ENCODE assay signal across 1 cellular context in the genomic region with DNA sequence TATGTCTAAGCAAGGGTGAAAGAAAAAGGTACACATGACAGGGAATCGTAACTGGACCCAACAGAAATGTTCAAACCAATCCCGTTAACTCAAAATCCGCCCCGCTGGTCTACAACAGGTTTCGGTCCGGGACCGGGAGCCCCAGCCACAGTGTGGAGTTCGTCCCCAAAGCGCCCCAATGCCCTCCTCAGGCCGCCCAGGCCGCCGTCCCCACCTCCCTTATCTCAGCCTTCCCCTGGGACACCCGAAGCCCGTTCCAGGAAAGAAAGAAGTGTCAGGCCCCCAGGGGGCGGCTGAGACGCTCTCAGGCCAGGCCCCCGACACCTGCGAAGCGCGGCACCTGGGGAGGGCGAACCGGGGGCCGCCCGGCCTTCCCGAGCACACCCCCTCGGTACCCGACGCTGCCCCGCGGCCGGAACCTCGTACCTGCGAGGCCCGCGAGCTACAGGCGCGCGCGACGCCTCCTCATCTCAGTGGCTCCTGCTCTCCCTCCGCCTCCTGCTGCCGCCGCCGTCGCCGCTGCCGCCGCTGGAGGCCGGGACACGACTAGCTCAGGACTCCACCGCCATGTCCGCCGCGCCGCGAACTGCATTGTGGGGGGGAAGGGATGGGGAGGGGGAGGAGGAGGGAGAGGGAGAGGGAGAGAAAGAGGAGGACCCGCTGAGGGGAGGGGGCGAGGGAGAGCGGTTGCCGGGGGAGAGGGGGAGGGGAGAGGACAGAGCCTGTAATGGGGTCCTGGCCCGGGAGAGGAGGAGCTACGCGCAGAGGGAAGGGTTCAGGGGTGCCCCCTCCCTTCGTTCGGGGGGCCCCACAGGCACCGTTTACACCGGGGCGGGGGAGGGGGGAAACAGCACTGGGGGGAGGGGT.
TF ChIP-seq lines count a peak whose summit lies in the region.

TSS of gene TUT4 (minus strand) at position 588 of the 867 bp plus-strand sequence. CDS start 26,812 bp downstream, outside the sequence.

TF ChIP-seq in HEK293, 187 proteins besides CTCF, POLR2A, EP300 and RAD21 (continued from another document and continues in another):
- TF ChIP-seq, protein P1, sequence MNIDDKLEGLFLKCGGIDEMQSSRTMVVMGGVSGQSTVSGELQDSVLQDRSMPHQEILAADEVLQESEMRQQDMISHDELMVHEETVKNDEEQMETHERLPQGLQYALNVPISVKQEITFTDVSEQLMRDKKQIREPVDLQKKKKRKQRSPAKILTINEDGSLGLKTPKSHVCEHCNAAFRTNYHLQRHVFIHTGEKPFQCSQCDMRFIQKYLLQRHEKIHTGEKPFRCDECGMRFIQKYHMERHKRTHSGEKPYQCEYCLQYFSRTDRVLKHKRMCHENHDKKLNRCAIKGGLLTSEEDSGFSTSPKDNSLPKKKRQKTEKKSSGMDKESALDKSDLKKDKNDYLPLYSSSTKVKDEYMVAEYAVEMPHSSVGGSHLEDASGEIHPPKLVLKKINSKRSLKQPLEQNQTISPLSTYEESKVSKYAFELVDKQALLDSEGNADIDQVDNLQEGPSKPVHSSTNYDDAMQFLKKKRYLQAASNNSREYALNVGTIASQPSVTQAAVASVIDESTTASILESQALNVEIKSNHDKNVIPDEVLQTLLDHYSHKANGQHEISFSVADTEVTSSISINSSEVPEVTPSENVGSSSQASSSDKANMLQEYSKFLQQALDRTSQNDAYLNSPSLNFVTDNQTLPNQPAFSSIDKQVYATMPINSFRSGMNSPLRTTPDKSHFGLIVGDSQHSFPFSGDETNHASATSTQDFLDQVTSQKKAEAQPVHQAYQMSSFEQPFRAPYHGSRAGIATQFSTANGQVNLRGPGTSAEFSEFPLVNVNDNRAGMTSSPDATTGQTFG (tag by site-specific recombination; IDR thresholded peaks at IDR 0.05; ENCODE audit: borderline replicate concordance), result no peak
- peak; percentile 99 for TF ChIP-seq ZNF398 (tag by site-specific recombination; IDR thresholded peaks at IDR 0.05)
- TF ChIP-seq ZBTB7A (tag by site-specific recombination; IDR thresholded peaks at IDR 0.05; ENCODE audit: low read depth), result 0 out of 2 replicates have a peak, but pooled peaks have one; percentile 38
- TF ChIP-seq SP2 (tag by site-specific recombination; IDR thresholded peaks at IDR 0.05), result peak; percentile 60
- TF ChIP-seq REPIN1 (tag by site-specific recombination; IDR thresholded peaks at IDR 0.05; ENCODE audit: low read depth), result no peak
- TF ChIP-seq SALL2 (tag by site-specific recombination; IDR thresholded peaks at IDR 0.05; ENCODE audit: borderline replicate concordance), result no peak
- no peak for TF ChIP-seq OSR2 (tag by site-specific recombination; IDR thresholded peaks at IDR 0.05)
- no peak for TF ChIP-seq ZNF280C (tag by site-specific recombination; IDR thresholded peaks at IDR 0.05)
- no peak for TF ChIP-seq AEBP2 (tag by site-specific recombination; IDR thresholded peaks at IDR 0.05; ENCODE audit: borderline replicate concordance)
- TF ChIP-seq BCL11A (tag by site-specific recombination; IDR thresholded peaks at IDR 0.05; ENCODE audit: low read depth), result no peak
- no peak for TF ChIP-seq ZNF132 (tag by site-specific recombination; IDR thresholded peaks at IDR 0.05; ENCODE audit: borderline replicate concordance)
- peak; percentile 37 for TF ChIP-seq SCRT1 (tag by site-specific recombination; IDR thresholded peaks at IDR 0.05; ENCODE audit: borderline replicate concordance)
- TF ChIP-seq ZFHX2 (tag by site-specific recombination; conservative IDR thresholded peaks at IDR 0.05), result 0 out of 2 replicates have a peak, but pooled peaks have one; percentile 4
- no peak for TF ChIP-seq KLF7 (tag by site-specific recombination; IDR thresholded peaks at IDR 0.05; ENCODE audit: borderline replicate concordance)
- TF ChIP-seq ZNF747 (tag by site-specific recombination; IDR thresholded peaks at IDR 0.05), result no peak
- TF ChIP-seq ZNF223 (tag by site-specific recombination; IDR thresholded peaks at IDR 0.05), result no peak
- no peak for TF ChIP-seq ZNF133 (tag by site-specific recombination; IDR thresholded peaks at IDR 0.05)
- peak; percentile 9; the same call in 1 of the 2 replicates for TF ChIP-seq WT1 (tag by site-specific recombination; IDR thresholded peaks at IDR 0.05)
- no peak for TF ChIP-seq ZNF362 (tag by site-specific recombination; IDR thresholded peaks at IDR 0.05)
- TF ChIP-seq EGR2 (tag by site-specific recombination; IDR thresholded peaks at IDR 0.05; ENCODE audit: low read depth), result no peak
- no peak for TF ChIP-seq ZNF624 (tag by site-specific recombination; IDR thresholded peaks at IDR 0.05)
- TF ChIP-seq ZNF37A (tag by site-specific recombination; IDR thresholded peaks at IDR 0.05), result no peak
- no peak for TF ChIP-seq ZSCAN23 (tag by site-specific recombination; IDR thresholded peaks at IDR 0.05)
- TF ChIP-seq GFI1B (tag by site-specific recombination; IDR thresholded peaks at IDR 0.05), result no peak
- no peak for TF ChIP-seq ZNF114 (tag by site-specific recombination; IDR thresholded peaks at IDR 0.05)
- TF ChIP-seq ZNF433 (tag by site-specific recombination; IDR thresholded peaks at IDR 0.05; ENCODE audit: low read depth), result no peak
- TF ChIP-seq ZNF585B (tag by site-specific recombination; IDR thresholded peaks at IDR 0.05), result 0 out of 2 replicates have a peak, but pooled peaks have one; percentile 11
- no peak for TF ChIP-seq ZNF558 (tag by site-specific recombination; IDR thresholded peaks at IDR 0.05)
- TF ChIP-seq, protein P2, sequence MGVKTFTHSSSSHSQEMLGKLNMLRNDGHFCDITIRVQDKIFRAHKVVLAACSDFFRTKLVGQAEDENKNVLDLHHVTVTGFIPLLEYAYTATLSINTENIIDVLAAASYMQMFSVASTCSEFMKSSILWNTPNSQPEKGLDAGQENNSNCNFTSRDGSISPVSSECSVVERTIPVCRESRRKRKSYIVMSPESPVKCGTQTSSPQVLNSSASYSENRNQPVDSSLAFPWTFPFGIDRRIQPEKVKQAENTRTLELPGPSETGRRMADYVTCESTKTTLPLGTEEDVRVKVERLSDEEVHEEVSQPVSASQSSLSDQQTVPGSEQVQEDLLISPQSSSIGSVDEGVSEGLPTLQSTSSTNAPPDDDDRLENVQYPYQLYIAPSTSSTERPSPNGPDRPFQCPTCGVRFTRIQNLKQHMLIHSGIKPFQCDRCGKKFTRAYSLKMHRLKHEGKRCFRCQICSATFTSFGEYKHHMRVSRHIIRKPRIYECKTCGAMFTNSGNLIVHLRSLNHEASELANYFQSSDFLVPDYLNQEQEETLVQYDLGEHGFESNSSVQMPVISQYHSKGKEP (tag by site-specific recombination; IDR thresholded peaks at IDR 0.05), result no peak
- no peak for TF ChIP-seq ZNF16 (tag by site-specific recombination; IDR thresholded peaks at IDR 0.05; ENCODE audit: low read depth)
- no peak for TF ChIP-seq ZNF354C (tag by site-specific recombination; IDR thresholded peaks at IDR 0.05; ENCODE audit: borderline replicate concordance, low read depth)
- peak; percentile 77; the same call in 1 of the 2 replicates for TF ChIP-seq ZNF501 (tag by site-specific recombination; IDR thresholded peaks at IDR 0.05)
- no peak; the same call in none of the 2 replicates for TF ChIP-seq ZNF692 (tag by site-specific recombination; IDR thresholded peaks at IDR 0.05)
- no peak for TF ChIP-seq INSM2 (tag by site-specific recombination; IDR thresholded peaks at IDR 0.05)
- TF ChIP-seq ZNF335 (tag by site-specific recombination; conservative IDR thresholded peaks at IDR 0.05), result peak; percentile 91
- no peak for TF ChIP-seq FEZF1 (tag by site-specific recombination; IDR thresholded peaks at IDR 0.05)
- no peak for TF ChIP-seq ZNF121 (tag by site-specific recombination; IDR thresholded peaks at IDR 0.05)
- no peak for TF ChIP-seq ZNF202 (tag by site-specific recombination; IDR thresholded peaks at IDR 0.05; ENCODE audit: borderline replicate concordance)
- peak; percentile 45; the same call in 1 of the 2 replicates for TF ChIP-seq ZSCAN16 (tag by site-specific recombination; IDR thresholded peaks at IDR 0.05)
- TF ChIP-seq ZNF530 (tag by site-specific recombination; IDR thresholded peaks at IDR 0.05; ENCODE audit: low read depth), result no peak
- TF ChIP-seq PRDM6 (tag by site-specific recombination; IDR thresholded peaks at IDR 0.05), result no peak
- no peak for TF ChIP-seq ZNF292 (tag by site-specific recombination; IDR thresholded peaks at IDR 0.05; ENCODE audit: borderline replicate concordance, low read depth)
- no peak for TF ChIP-seq ZFP41 (tag by site-specific recombination; IDR thresholded peaks at IDR 0.05; ENCODE audit: borderline replicate concordance)
- no peak for TF ChIP-seq ZNF677 (tag by site-specific recombination; IDR thresholded peaks at IDR 0.05)
- TF ChIP-seq ZNF266 (tag by site-specific recombination; IDR thresholded peaks at IDR 0.05; ENCODE audit: low read depth), result no peak
